Comparison of ENCODE assay signal across 17 cellular contexts in the genomic region with DNA sequence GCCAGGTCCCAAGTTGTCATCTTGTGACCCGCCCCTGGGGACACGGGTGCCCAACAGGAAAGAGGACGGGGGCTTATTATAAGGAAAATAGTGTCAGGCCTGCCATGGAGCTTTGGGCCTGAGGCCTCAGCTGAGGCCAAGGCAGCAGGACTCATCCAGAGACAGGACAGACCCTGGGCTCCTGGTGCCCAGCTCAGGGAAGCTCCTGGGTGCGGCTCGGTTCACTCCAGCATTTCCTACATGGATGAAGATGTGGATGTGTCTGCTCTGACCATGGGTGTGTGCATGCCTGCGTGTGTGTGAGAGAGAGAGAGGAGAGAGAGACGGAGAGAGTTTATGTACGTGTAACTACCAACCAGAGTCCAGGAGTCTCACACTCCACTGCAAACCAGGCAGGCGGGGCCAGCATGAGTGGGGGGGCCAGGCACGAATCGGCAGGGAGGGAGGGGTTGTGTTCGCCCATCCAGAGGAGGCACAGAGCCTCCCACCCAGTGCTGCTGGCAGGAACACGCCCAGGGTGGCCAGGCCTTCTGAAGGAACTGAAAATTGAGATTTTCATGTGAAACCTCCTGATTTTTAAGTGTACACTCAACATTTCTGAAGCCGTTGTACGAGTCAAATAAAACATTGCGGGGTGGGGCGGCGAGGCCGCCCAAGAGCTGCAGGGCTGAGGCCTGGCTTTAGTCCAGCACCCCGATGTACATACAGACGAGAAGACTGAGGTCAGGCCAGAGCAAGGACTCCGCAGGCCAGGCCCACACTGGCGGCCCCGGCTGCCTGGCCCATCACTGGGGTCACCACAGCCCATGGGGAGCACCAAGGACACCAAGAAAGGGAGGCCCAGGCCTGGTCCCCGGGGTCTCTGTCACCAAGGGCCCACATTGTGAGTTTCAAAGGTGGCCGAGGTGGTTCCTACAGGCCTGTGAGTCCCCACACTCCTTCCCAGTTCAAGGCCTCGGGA.
DNase-seq lines count a peak whose midpoint lies in the region; ATAC-seq, FAIRE-seq and TF ChIP-seq lines count a peak whose summit lies in the region.
"Had no signal": no experiment of that assay in that cellular context is flagged by ENCODE, and none has a peak within 500 bp of the region (broad histone marks: within the 10 kb centered on the region; RNA-seq: fewer than 3 reads in every experiment).

No MANE protein-coding gene starts in this region.

- TF ChIP-seq EP300 in sigmoid colon (IDR thresholded peaks at IDR 0.05), result no peak

- H3K9me3 ChIP-seq in RWPE2 (ENCODE audit: severe bottlenecking) (peaks cover 5% of the 10 kb centered on the region), kidney (ENCODE audit: control insufficient read depth in 1 of 2, low read length in 2 of 2) (no peaks in the 10 kb centered on the region), sigmoid colon (no peaks in the 10 kb centered on the region)
- H3K9me3 ChIP-seq: lower lobe of right lung had no signal

- H3K4me1 ChIP-seq in RWPE2 (ENCODE audit: insufficient read depth, poor library complexity, severe bottlenecking) (no peaks in the 10 kb centered on the region), kidney (ENCODE audit: control insufficient read depth in 1 of 2, insufficient read depth in 1 of 2, low read depth in 1 of 2, low read length in 2 of 2) (no peaks in the 10 kb centered on the region), sigmoid colon (peaks cover 0 to 23% (median 11%) of the 10 kb centered on the region in 4 donors)
- H3K4me1 ChIP-seq: lower lobe of right lung had no signal

- no peak overlapping the region for H3K9ac ChIP-seq in kidney (ENCODE audit: low read length in 2 of 2)

- FAIRE-seq in kidney (lab: Jason Lieb, UNC), result no peak
- FAIRE-seq in H54 (lab: Jason Lieb, UNC), result no peak

- CTCF ChIA-PET in BJ (lab: Yijun Ruan, JAX), result interaction anchor here (1.7 to 2.1 kb wide), 3 partner anchors 86 to 91 kb away, joined by 7 read pairs; no protein-coding TSS in a partner anchor

- no peak overlapping the region for H3K27ac ChIP-seq in RWPE2 (ENCODE audit: poor library complexity, severe bottlenecking)
- no peak overlapping the region for H3K27ac ChIP-seq in kidney (ENCODE audit: low read depth in 2 of 2, low read length in 2 of 2)
- peak overlapping the region in 2 of 4 donors; percentile 3 to 41 for H3K27ac ChIP-seq in sigmoid colon
- H3K27ac ChIP-seq: lower lobe of right lung had no signal

- POLR2A ChIA-PET in BJ (lab: Charles Lee), result interaction anchor here (0.8 to 1.4 kb wide), 5 partner anchors 9 to 70 kb away, joined by 3 to 5 read pairs (median 3); no protein-coding TSS in a partner anchor

- H3K27me3 ChIP-seq in BJ (ENCODE audit: control insufficient read depth, insufficient read depth, low read length), result no peaks in the 10 kb centered on the region
- no peaks in the 10 kb centered on the region for H3K27me3 ChIP-seq in RWPE2 (ENCODE audit: insufficient read depth, poor library complexity, severe bottlenecking)
- no peaks in the 10 kb centered on the region for H3K27me3 ChIP-seq in sigmoid colon

- intact Hi-C loops in kidney (cut with DNase I), result no loop called here
- intact Hi-C loops in sigmoid colon (cut with DNase I), result no loop called here

- no peak for ATAC-seq in RWPE2 (ENCODE audit: low read depth)
- ATAC-seq: activated CD4-positive, alpha-beta T cell treated with anti-CD3 and anti-CD28 coated beads for 36 hours; activated naive CD8-positive, alpha-beta T cell treated with anti-CD3 and anti-CD28 coated beads, Interleukin-2, amount 50 U/mL, for 24 hours; effector memory CD8-positive, alpha-beta T cell; lower lobe of right lung; naive thymus-derived CD4-positive, alpha-beta T cell had no signal

- H3K4me3 ChIP-seq in BJ (ENCODE audit: low read depth, low read length), result peak overlapping the region; percentile 22
- no peak overlapping the region for H3K4me3 ChIP-seq in RWPE2 (ENCODE audit: severe bottlenecking)
- no peak overlapping the region for H3K4me3 ChIP-seq in kidney (ENCODE audit: low read length in 2 of 2)
- H3K4me3 ChIP-seq in sigmoid colon, result no peak overlapping the region
- H3K4me3 ChIP-seq: lower lobe of right lung had no signal

- peaks cover 11% of the 10 kb centered on the region for H3K36me3 ChIP-seq in BJ (ENCODE audit: control insufficient read depth, insufficient read depth, low read length)
- no peaks in the 10 kb centered on the region for H3K36me3 ChIP-seq in RWPE2 (ENCODE audit: low read depth)
- H3K36me3 ChIP-seq in kidney (ENCODE audit: control insufficient read depth in 1 of 2, insufficient read depth in 2 of 2, low read length in 2 of 2), result no peaks in the 10 kb centered on the region
- no peaks in the 10 kb centered on the region for H3K36me3 ChIP-seq in sigmoid colon
- H3K36me3 ChIP-seq: lower lobe of right lung had no signal

- TF ChIP-seq CTCF in BJ (IDR thresholded peaks at IDR 0.05; ENCODE audit: insufficient read depth, low read depth, low read length) (no peak), RWPE2 (IDR thresholded peaks at IDR 0.05; ENCODE audit: poor library complexity, severe bottlenecking) (no peak), kidney (IDR thresholded peaks at IDR 0.05; ENCODE audit: borderline replicate concordance, extremely low read depth, insufficient read depth) (no peak), sigmoid colon (IDR thresholded peaks at IDR 0.05) (no peak)

- no peak for DNase-seq in BJ (ENCODE audit: low read depth)
- DNase-seq in RWPE2 (ENCODE audit: low spot score), result peak; percentile 51
- DNase-seq in kidney, result peak; percentile 63
- DNase-seq in sigmoid colon, result peak; percentile 59
- no peak for DNase-seq in foreskin melanocyte
- DNase-seq in NCI-H2227 (lab: John Stamatoyannopoulos, UW; ENCODE audit: unreplicated experiment), result no peak
- no peak for DNase-seq in H54 (ENCODE audit: insufficient read length, low spot score)
- DNase-seq: activated CD4-positive, alpha-beta T cell treated with anti-CD3 and anti-CD28 coated beads for 36 hours; activated CD8-positive, alpha-beta memory T cell treated with anti-CD3 and anti-CD28 coated beads, Interleukin-2, amount 50 U/mL, for 4 hours; activated naive CD8-positive, alpha-beta T cell treated with anti-CD3 and anti-CD28 coated beads, Interleukin-2, amount 50 U/mL, for 24 hours; Calu3; central memory CD4-positive, alpha-beta T cell; effector memory CD8-positive, alpha-beta T cell; lower lobe of right lung; NCI-H1436; stimulated activated CD4-positive, alpha-beta T cell treated with anti-CD3 and anti-CD28 coated beads, Interleukin-1b, Interleukin-23, amount 100 ng/mL, for 48 hours had no signal

- TF ChIP-seq POLR2A in sigmoid colon (IDR thresholded peaks at IDR 0.05) (no peak), H54 (IDR thresholded peaks at IDR 0.05; ENCODE audit: low read depth, low read length) (no peak)

- 67 to 79% methylated on average over 27 of the region's 27 CpGs for WGBS in sigmoid colon, 2 donors

Comparison
In these comparisons a context has a peak if more than half of its experiments do, and no peak if none do; other contexts are left out.
1. DNase-seq: peak in RWPE2 (single experiment), kidney (single experiment) and sigmoid colon (single experiment); none in BJ (single experiment), foreskin melanocyte (single experiment), NCI-H2227 (single experiment) and H54 (single experiment).